8 cellular contexts compared by ENCODE assay signal in genomic region chr17:80826955-80827645, GRCh38.
DNase-seq lines count a peak whose midpoint lies in the region; ATAC-seq and TF ChIP-seq lines count a peak whose summit lies in the region.

No MANE protein-coding gene starts in this region.

- intact Hi-C loops in activated CD4-positive, alpha-beta memory T cell treated with anti-CD3 and anti-CD28 coated beads for 36 hours (cut with micrococcal nuclease): no loop called here
- intact Hi-C loops in psoas muscle (cut with DNase I): loop anchor here in 1 of 2 donors (5.0 kb wide), 1 partner anchor 75 kb away; no protein-coding TSS in a partner anchor

- TF ChIP-seq CTCF in foreskin keratinocyte (conservative IDR thresholded peaks at IDR 0.05): peak; percentile 54
- no peak for TF ChIP-seq CTCF in psoas muscle (IDR thresholded peaks at IDR 0.05)

- H3K36me3 Mint-ChIP-seq in activated CD4-positive, alpha-beta memory T cell treated with anti-CD3 and anti-CD28 coated beads for 36 hours: peaks cover 15% of the 10 kb centered on the region

- POLR2A ChIA-PET in activated CD4-positive, alpha-beta memory T cell treated with anti-CD3 and anti-CD28 coated beads for 36 hours (lab: Charles Lee): no interaction called here

- peak; percentile 16 for DNase-seq in activated T-cell treated with anti-CD3 and anti-CD28 coated beads, Interleukin-2, amount 50 U/mL, for 1 hour
- no peak for DNase-seq in activated T-cell treated with anti-CD3 and anti-CD28 coated beads for 4 hours
- peak; percentile 35 for DNase-seq in activated CD4-positive, alpha-beta memory T cell treated with anti-CD3 and anti-CD28 coated beads for 36 hours
- peak; percentile 89 to 95 for DNase-seq in foreskin keratinocyte
- DNase-seq in psoas muscle: peak; percentile 87 to 92
- no peak for DNase-seq in DMS114 treated with DMSO at 0.1 percent for 48 hours (lab: John Stamatoyannopoulos, UW; ENCODE audit: unreplicated experiment)

- H3K27ac ChIP-seq in foreskin keratinocyte: peak overlapping the region; percentile 74
- peak overlapping the region; percentile 97 for H3K27ac ChIP-seq in psoas muscle

- H3K4me1 ChIP-seq in foreskin keratinocyte (peaks cover 16% of the 10 kb centered on the region), psoas muscle (peaks cover 28% of the 10 kb centered on the region)

- ATAC-seq in foreskin keratinocyte: peak; percentile 97
- peak; percentile 93 to 96 (median 94) for ATAC-seq in psoas muscle
- no peak for ATAC-seq in HG03108 (IDR thresholded peaks at IDR 0.05; ENCODE audit: unreplicated experiment)
- no peak for ATAC-seq in HG03097 (IDR thresholded peaks at IDR 0.05; ENCODE audit: low FRiP score, unreplicated experiment)

- H3K36me3 ChIP-seq in psoas muscle (ENCODE audit: insufficient read depth in 1 of 2, low read depth in 1 of 2): peaks cover 0 to 21% of the 10 kb centered on the region in 2 donors

- no peak overlapping the region for H3K4me3 Mint-ChIP-seq in activated CD4-positive, alpha-beta memory T cell treated with anti-CD3 and anti-CD28 coated beads for 36 hours

- no peaks in the 10 kb centered on the region for H3K9me3 Mint-ChIP-seq in activated CD4-positive, alpha-beta memory T cell treated with anti-CD3 and anti-CD28 coated beads for 36 hours

- 20 to 30% (median 28%) methylated on average over 20 of the region's 20 CpGs for WGBS in psoas muscle, 3 donors

- H3K4me3 ChIP-seq in psoas muscle: peak overlapping the region; percentile 43

- no peaks in the 10 kb centered on the region for H3K27me3 Mint-ChIP-seq in activated CD4-positive, alpha-beta memory T cell treated with anti-CD3 and anti-CD28 coated beads for 36 hours

- peaks cover 20% of the 10 kb centered on the region for H3K4me1 Mint-ChIP-seq in activated CD4-positive, alpha-beta memory T cell treated with anti-CD3 and anti-CD28 coated beads for 36 hours (ENCODE audit: low read depth)

- H3K27me3 ChIP-seq in foreskin keratinocyte (no peaks in the 10 kb centered on the region), psoas muscle (ENCODE audit: insufficient read depth in 3 of 3, low read length in 2 of 3) (no peaks in the 10 kb centered on the region)

- H3K9me3 ChIP-seq in psoas muscle: no peaks in the 10 kb centered on the region

- CTCF ChIA-PET in activated CD4-positive, alpha-beta memory T cell treated with anti-CD3 and anti-CD28 coated beads for 36 hours (lab: Charles Lee): interaction anchor here (0.9 to 1.2 kb wide), 2 partner anchors 11 to 251 kb away, joined by 3 read pairs; no protein-coding TSS in a partner anchor

- H3K27ac Mint-ChIP-seq in activated CD4-positive, alpha-beta memory T cell treated with anti-CD3 and anti-CD28 coated beads for 36 hours: no peak overlapping the region

Comparison
In these comparisons a context has a peak if more than half of its experiments do, and no peak if none do; other contexts are left out.
1. DNase-seq: peak in activated T-cell treated with anti-CD3 and anti-CD28 coated beads, Interleukin-2, amount 50 U/mL, for 1 hour (single experiment), activated CD4-positive, alpha-beta memory T cell treated with anti-CD3 and anti-CD28 coated beads for 36 hours (single experiment), foreskin keratinocyte (2 of 2) and psoas muscle (2 of 2); none in activated T-cell treated with anti-CD3 and anti-CD28 coated beads for 4 hours (single experiment) and DMS114 treated with DMSO at 0.1 percent for 48 hours (single experiment).
2. ATAC-seq: peak in foreskin keratinocyte (single experiment) and psoas muscle (4 of 4); none in HG03108 (single experiment) and HG03097 (single experiment).